In the genomic region with DNA sequence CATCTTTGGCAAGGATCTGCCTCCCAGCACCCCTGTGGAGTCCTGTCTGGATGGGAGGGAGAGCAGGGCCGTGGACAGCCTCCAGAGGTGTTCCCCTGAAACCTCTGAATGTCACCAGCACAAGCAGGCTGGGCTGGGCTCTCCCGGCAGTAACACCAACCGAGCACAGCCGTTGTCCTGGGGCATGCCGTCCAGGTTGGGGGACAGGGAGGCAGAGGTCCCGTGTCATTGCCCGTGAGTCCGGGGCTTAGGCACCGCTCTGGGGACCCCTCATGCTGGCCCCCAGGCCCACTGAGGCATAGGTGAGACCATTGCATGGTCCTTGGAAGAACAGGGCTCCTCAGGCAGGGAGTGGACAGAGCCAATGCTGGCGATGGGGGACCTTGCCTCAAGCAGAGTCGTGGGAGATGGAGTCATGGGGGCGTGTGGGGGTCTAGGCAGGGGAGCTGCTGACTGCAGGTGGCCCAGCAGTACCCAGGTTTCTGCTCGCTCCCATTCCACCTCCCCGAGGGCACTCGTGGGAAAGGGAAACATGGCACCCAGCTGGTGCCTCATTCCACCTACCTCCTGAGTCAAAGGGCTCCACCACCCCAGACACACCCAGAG, we compare ENCODE assay signal across 20 cellular contexts. TPM values are rescaled to one million over a fixed set of nuclear protein-coding genes. Genes with fewer than 3 reads are reported as not detected.
A peak's percentile ranks its signal among the peaks of the same experiment; 100 is the strongest.
DNase-seq lines count a peak whose midpoint lies in the region; ATAC-seq, FAIRE-seq and TF ChIP-seq lines count a peak whose summit lies in the region.
"Had no signal": no experiment of that assay in that cellular context is flagged by ENCODE, and none has a peak within 500 bp of the region (broad histone marks: within the 10 kb centered on the region; RNA-seq: fewer than 3 reads in every experiment).

No MANE protein-coding gene starts in this region.

- FAIRE-seq in kidney (lab: Jason Lieb, UNC), result no peak
- FAIRE-seq: A204.1, D721Med, G401.6, GM12891, GM19239, HTR-8/SVneo had no signal

- POLR2A ChIA-PET in PC-3 (lab: Charles Lee; ENCODE audit: unreplicated experiment), result no interaction called here

- BruUV-seq in PC-3 (replicated peaks; lab: Mats Ljungman, UMichigan), result TSS peak; percentile 4

- H3K4me1 ChIP-seq in right cardiac atrium (ENCODE audit: control insufficient read depth, insufficient read depth, low read length) (no peaks in the 10 kb centered on the region), PC-3 (ENCODE audit: insufficient read depth, low read length) (no peaks in the 10 kb centered on the region), kidney (ENCODE audit: control insufficient read depth in 1 of 2, insufficient read depth in 1 of 2, low read depth in 1 of 2, low read length in 2 of 2) (no peaks in the 10 kb centered on the region), spleen (peaks cover 0 to 11% (median 0%) of the 10 kb centered on the region in 6 donors)
- H3K4me1 ChIP-seq: BE2C, Caco-2, HAP-1 had no signal

- H3F3A ChIP-seq in PC-3 (ENCODE audit: low read length, unreplicated experiment), result no peaks in the 10 kb centered on the region

- CTCF ChIA-PET in PC-3 (lab: Charles Lee), result no interaction called here

- no peaks in the 10 kb centered on the region for H3K9me2 ChIP-seq in PC-3 (replicated peaks; ENCODE audit: low read length)

- no peak overlapping the region for H2AFZ ChIP-seq in PC-3 (ENCODE audit: low read length)
- H2AFZ ChIP-seq: GM23248 had no signal

- no peak overlapping the region for H3K4me2 ChIP-seq in PC-3 (ENCODE audit: low read length)

- H3K9me3 ChIP-seq in right cardiac atrium (ENCODE audit: control insufficient read depth, low read length), result no peaks in the 10 kb centered on the region
- no peaks in the 10 kb centered on the region for H3K9me3 ChIP-seq in PC-3 (ENCODE audit: low read length)
- no peaks in the 10 kb centered on the region for H3K9me3 ChIP-seq in kidney (ENCODE audit: control insufficient read depth in 1 of 2, low read length in 2 of 2)
- H3K9me3 ChIP-seq in spleen, result no peaks in the 10 kb centered on the region
- H3K9me3 ChIP-seq: BE2C, Caco-2, HAP-1 had no signal

- H3K36me3 ChIP-seq in PC-3 (ENCODE audit: low read depth, low read length) (no peaks in the 10 kb centered on the region), kidney (ENCODE audit: control insufficient read depth in 1 of 2, insufficient read depth in 2 of 2, low read length in 2 of 2) (peaks cover 0 to 3% of the 10 kb centered on the region in 2 donors), spleen (peaks cover 0 to 29% (median 3%) of the 10 kb centered on the region in 6 donors)
- H3K36me3 ChIP-seq: BE2C, HAP-1 had no signal

- TF ChIP-seq CTCF in PC-3 (conservative IDR thresholded peaks at IDR 0.05; ENCODE audit: low read depth, low read length), result no peak
- no peak for TF ChIP-seq CTCF in kidney (IDR thresholded peaks at IDR 0.05; ENCODE audit: borderline replicate concordance, extremely low read depth, insufficient read depth)
- TF ChIP-seq CTCF in spleen (IDR thresholded peaks at IDR 0.05 in 8 of 11, conservative IDR thresholded peaks at IDR 0.05 in 3 of 11), result no peak

- no peaks in the 10 kb centered on the region for H3K27me3 ChIP-seq in right cardiac atrium (ENCODE audit: control insufficient read depth, insufficient read depth)
- H3K27me3 ChIP-seq in PC-3 (ENCODE audit: low read length), result no peaks in the 10 kb centered on the region
- H3K27me3 ChIP-seq in spleen (replicated peaks in 1 of 7), result no peaks in the 10 kb centered on the region
- H3K27me3 ChIP-seq: BE2C had no signal

- H3K27ac ChIP-seq in right cardiac atrium (ENCODE audit: low read length) (no peak overlapping the region), PC-3 (ENCODE audit: low read length) (no peak overlapping the region), kidney (ENCODE audit: low read depth in 2 of 2, low read length in 2 of 2) (no peak overlapping the region), spleen (no peak overlapping the region)
- H3K27ac ChIP-seq: GM23248 had no signal

- no peaks in the 10 kb centered on the region for H3K79me2 ChIP-seq in PC-3 (ENCODE audit: low read length)

- DNase-seq in right cardiac atrium (peak in 2 of 3 donors; percentile 6 to 55), left cardiac atrium (no peak), PC-3 (no peak), kidney (peak; percentile 62), spleen (peak; percentile 64), cerebellar cortex (ENCODE audit: low spot score) (no peak), anterior cingulate cortex (lab: John Stamatoyannopoulos, UW) (no peak)
- DNase-seq: ACHN; BE2C; Caco-2; CD4-positive, alpha-beta T cell; GM23248 had no signal

- intact Hi-C loops in right cardiac atrium (cut with DNase I) (loop anchor here in 1 of 4 donors (10.0 kb wide), 1 partner anchor 142 kb away; no protein-coding TSS in a partner anchor), left cardiac atrium (cut with DNase I) (no loop called here), PC-3 (cut with micrococcal nuclease) (no loop called here), kidney (cut with DNase I) (no loop called here), spleen (cut with DNase I; ENCODE audit: low total_unique reads) (no loop called here)

- no peaks in the 10 kb centered on the region for H4K20me1 ChIP-seq in PC-3 (ENCODE audit: low read length)

- H3K4me3 ChIP-seq in right cardiac atrium (ENCODE audit: low read length), result no peak overlapping the region
- no peak overlapping the region for H3K4me3 ChIP-seq in PC-3 (ENCODE audit: low read length)
- H3K4me3 ChIP-seq in kidney (ENCODE audit: low read length in 2 of 2), result no peak overlapping the region
- no peak overlapping the region for H3K4me3 ChIP-seq in spleen
- H3K4me3 ChIP-seq: GM23248, HAP-1 had no signal

- whole genome bisulfite sequencing in right cardiac atrium, result 81% methylated on average over 15 of the region's 15 CpGs
- WGBS in spleen, 5 donors, result 79 to 87% (median 81%) methylated on average over 6 to 15 of the region's 15 CpGs

- TF ChIP-seq POLR2A in spleen (IDR thresholded peaks at IDR 0.05), result no peak

- H3K9ac ChIP-seq in PC-3 (ENCODE audit: low read length), result no peak overlapping the region
- no peak overlapping the region for H3K9ac ChIP-seq in kidney (ENCODE audit: low read length in 2 of 2)
- H3K9ac ChIP-seq: GM23248 had no signal

- ATAC-seq in right cardiac atrium, result no peak
- no peak for ATAC-seq in left cardiac atrium
- ATAC-seq in PC-3, result no peak

RNA-seq across cellular contexts. Expression of a gene that starts 17.5 kb away (rescaled TPM):
- total RNA-seq in right cardiac atrium (10 to 100 TPM in 2 of 4 donors, 1 to 10 TPM in 2; 8.7 to 12.1 (median 10.7) TPM), left cardiac atrium (10 to 100 TPM; 10.3 to 11.7 TPM), PC-3 (2014; rRNA removed) (57.9 and 59.3 TPM in 2 replicates), kidney (28.0 TPM), spleen (10 to 100 TPM; 20.3 to 47.4 (median 29.0) TPM)
- polyA plus RNA-seq in right cardiac atrium (7.8 TPM), kidney (ENCODE audit: insufficient read depth, low read depth, low replicate concordance) (20.3 TPM), spleen (10 to 100 TPM in 2 of 3 donors, 1 to 10 TPM in 1; 9.7 to 22.2 (median 18.9) TPM)

RNA-seq across cellular contexts. Expression of a gene that starts 44.0 kb away (rescaled TPM):
- total RNA-seq in right cardiac atrium (not detected), left cardiac atrium (not detected), PC-3 (2014; rRNA removed) (0.55 and 4.3 TPM in 2 replicates), kidney (0.31 TPM), spleen (10 to 100 TPM in 1 of 7 donors, 1 to 10 TPM in 5, under 1 TPM in 1; 0.60 to 14.0 (median 7.3) TPM)
- polyA plus RNA-seq in right cardiac atrium (0.02 TPM), kidney (ENCODE audit: insufficient read depth, low read depth, low replicate concordance) (0.39 TPM), spleen (under 1 TPM; 0.04 to 0.48 (median 0.15) TPM)
- polyA plus RNA-seq: IgD-negative memory B cell had no signal

Comparison
In these comparisons a context has a peak if more than half of its experiments do, and no peak if none do; other contexts are left out.
1. DNase-seq: peak in right cardiac atrium (2 of 3), kidney (single experiment) and spleen (single experiment); none in left cardiac atrium (single experiment), PC-3 (single experiment), cerebellar cortex (single experiment) and anterior cingulate cortex (0 of 58).